In the genomic region with DNA sequence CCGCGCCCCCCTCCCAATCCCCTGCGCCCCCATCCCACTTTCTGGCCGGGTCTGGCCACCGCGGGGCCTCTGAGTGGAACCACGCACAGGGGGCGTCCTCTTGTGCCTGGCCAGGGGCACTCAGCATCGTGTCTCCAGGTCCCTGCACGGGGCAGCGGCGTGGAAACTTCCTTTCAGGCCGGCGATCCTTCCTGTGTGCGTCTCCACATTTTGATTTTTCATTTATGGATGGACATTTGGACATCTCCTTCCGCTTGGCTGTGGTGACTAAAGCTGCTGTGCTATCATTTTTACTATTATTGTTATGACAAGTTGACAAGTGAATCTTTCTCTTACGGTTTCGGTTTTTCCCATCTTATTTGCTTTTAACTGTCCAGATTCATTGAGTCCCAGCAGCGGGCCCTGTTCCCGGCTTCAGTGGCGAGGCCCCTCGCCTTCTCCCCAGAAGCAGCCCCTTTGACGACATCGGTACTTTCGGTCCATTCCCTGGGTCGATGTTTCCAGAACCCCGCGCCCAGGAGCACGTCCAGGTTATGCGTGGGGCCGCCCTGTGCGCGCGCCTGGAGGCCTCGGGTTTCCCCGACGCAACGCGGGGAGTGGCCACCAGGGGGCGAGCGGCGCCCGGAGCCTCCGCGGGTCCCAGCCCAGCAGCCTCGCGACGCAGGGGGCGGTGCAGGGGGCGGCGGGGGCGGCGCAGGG, we compare ENCODE assay signal across 8 cellular contexts. TPM values are rescaled to one million over a fixed set of nuclear protein-coding genes. Genes with fewer than 3 reads are reported as not detected.
A peak's percentile ranks its signal among the peaks of the same experiment; 100 is the strongest.
DNase-seq lines count a peak whose midpoint lies in the region; ATAC-seq and TF ChIP-seq lines count a peak whose summit lies in the region.

No MANE protein-coding gene starts in this region.

- peaks cover 27% of the 10 kb centered on the region for H3K4me1 Mint-ChIP-seq in activated naive CD4-positive, alpha-beta T cell treated with anti-CD3 and anti-CD28 coated beads for 36 hours (ENCODE audit: low read depth)

- ATAC-seq in GM19035 (IDR thresholded peaks at IDR 0.05; ENCODE audit: unreplicated experiment), result peak; percentile 64

- no peaks in the 10 kb centered on the region for H3K9me3 Mint-ChIP-seq in activated naive CD4-positive, alpha-beta T cell treated with anti-CD3 and anti-CD28 coated beads for 36 hours

- peaks cover 20% of the 10 kb centered on the region for H3K4me1 ChIP-seq in suprapubic skin

- 1% methylated on average over 22 of the region's 53 CpGs for WGBS in suprapubic skin

- no peaks in the 10 kb centered on the region for H3K36me3 Mint-ChIP-seq in activated naive CD4-positive, alpha-beta T cell treated with anti-CD3 and anti-CD28 coated beads for 36 hours (ENCODE audit: low read depth)

- peak overlapping the region; percentile 89 for H3K4me3 Mint-ChIP-seq in activated naive CD4-positive, alpha-beta T cell treated with anti-CD3 and anti-CD28 coated beads for 36 hours

- H3K27me3 Mint-ChIP-seq in activated naive CD4-positive, alpha-beta T cell treated with anti-CD3 and anti-CD28 coated beads for 36 hours (ENCODE audit: low read depth), result no peaks in the 10 kb centered on the region

- CTCF ChIA-PET in activated naive CD4-positive, alpha-beta T cell treated with anti-CD3 and anti-CD28 coated beads for 36 hours (lab: Charles Lee), result interaction anchor here (0.8 kb wide), 1 partner anchor 41 kb away, joined by 3 read pairs; no protein-coding TSS in a partner anchor

- intact Hi-C loops in activated naive CD4-positive, alpha-beta T cell treated with anti-CD3 and anti-CD28 coated beads for 36 hours (cut with micrococcal nuclease), result loop anchor here (1.0 to 5.0 kb wide), 3 partner anchors 42 to 266 kb away; no protein-coding TSS in a partner anchor

- H3K4me3 ChIP-seq in Jurkat, Clone E6-1 (ENCODE audit: low read length), result peak overlapping the region; percentile 62
- peak overlapping the region; percentile 56 for H3K4me3 ChIP-seq in suprapubic skin

- no peaks in the 10 kb centered on the region for H3K9me3 ChIP-seq in suprapubic skin

- no peak for TF ChIP-seq EP300 in suprapubic skin (IDR thresholded peaks at IDR 0.05)

- H3K27me3 ChIP-seq in suprapubic skin, result peaks cover 11% of the 10 kb centered on the region

- no peak for TF ChIP-seq POLR2A in suprapubic skin (IDR thresholded peaks at IDR 0.05)

- peak overlapping the region; percentile 91 for H3K27ac Mint-ChIP-seq in activated naive CD4-positive, alpha-beta T cell treated with anti-CD3 and anti-CD28 coated beads for 36 hours

- TF ChIP-seq CTCF in suprapubic skin (IDR thresholded peaks at IDR 0.05), result peak; percentile 80 to 82

- H3K36me3 ChIP-seq in suprapubic skin, result no peaks in the 10 kb centered on the region

- no peak overlapping the region for H3K27ac ChIP-seq in suprapubic skin

- DNase-seq in AG08396 (ENCODE audit: low spot score) (peak; percentile 94), SK-N-DZ (ENCODE audit: low spot score) (peak; percentile 78), germinal center (ENCODE audit: low spot score) (peak; percentile 85), occipital lobe (lab: John Stamatoyannopoulos, UW) (peak; percentile 58), suprapubic skin (ENCODE audit: low spot score in 2 of 2) (peak; percentile 77 to 84)
- DNase-seq in Jurkat, Clone E6-1 (ENCODE audit: low read depth, low spot score), result peak; percentile 54
- peak; percentile 88 for DNase-seq in activated naive CD4-positive, alpha-beta T cell treated with anti-CD3 and anti-CD28 coated beads for 36 hours

RNA-seq across cellular contexts. Expression of gene SLC19A1, which starts 12.4 kb away (rescaled TPM):
- 36.5 TPM for polyA plus RNA-seq in Jurkat, Clone E6-1 (2012; ENCODE audit: insufficient read depth, insufficient read length)
- polyA plus RNA-seq in SK-N-DZ (2014; cell fraction: cytosol; rRNA removed), result 19.8 TPM in 2 replicates
- 23.4 and 29.2 TPM in 2 replicates for polyA plus RNA-seq in SK-N-DZ (2014; cell fraction: nucleus; rRNA removed)
- 10 to 100 TPM; 32.2 to 33.0 TPM for total RNA-seq in activated naive CD4-positive, alpha-beta T cell treated with anti-CD3 and anti-CD28 coated beads for 36 hours
- total RNA-seq in occipital lobe (10.8 TPM), suprapubic skin (1 to 10 TPM; 7.0 to 9.8 (median 7.9) TPM)
